In the genomic region with DNA sequence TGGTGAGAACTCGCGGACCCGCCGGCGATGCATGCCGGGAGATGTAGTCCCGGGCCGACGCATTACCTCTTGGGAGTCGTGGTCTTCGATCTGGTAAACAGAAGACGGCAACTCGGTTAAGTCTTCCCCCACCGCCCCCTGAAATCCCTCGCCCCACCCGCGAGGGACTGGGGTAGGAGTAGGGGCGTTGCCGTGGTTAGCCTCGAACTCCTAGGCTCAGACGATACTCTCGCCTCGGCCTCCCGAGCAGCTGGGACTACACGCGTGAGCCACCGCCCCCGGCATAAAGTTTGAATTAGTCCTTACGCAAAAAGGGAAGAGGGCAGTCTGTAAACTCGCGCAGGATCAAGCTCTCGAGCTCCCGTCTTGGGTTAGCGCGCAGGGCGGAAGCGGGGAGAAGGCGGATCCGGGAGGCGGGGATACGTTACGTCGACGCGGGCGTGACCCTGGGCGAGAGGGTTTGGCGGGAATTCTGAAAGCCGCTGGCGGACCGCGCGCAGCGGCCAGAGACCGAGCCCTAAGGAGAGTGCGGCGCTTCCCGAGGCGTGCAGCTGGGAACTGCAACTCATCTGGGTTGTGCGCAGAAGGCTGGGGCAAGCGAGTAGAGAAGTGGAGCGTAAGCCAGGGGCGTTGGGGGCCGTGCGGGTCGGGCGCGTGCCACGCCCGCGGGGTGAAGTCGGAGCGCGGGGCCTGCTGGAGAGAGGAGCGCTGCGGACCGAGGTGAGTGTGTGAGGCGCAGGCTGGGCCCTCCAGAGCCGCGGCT, we compare ENCODE assay signal across 1 cellular context.
TF ChIP-seq lines count a peak whose summit lies in the region.

TSS of gene RAD51 (plus strand) at position 469 of the 763 bp plus-strand sequence. CDS start 3,585 bp downstream, outside the sequence.

TF ChIP-seq in GM23338, 12 proteins besides CTCF, POLR2A, EP300 and RAD21:
- TF ChIP-seq, protein P1, sequence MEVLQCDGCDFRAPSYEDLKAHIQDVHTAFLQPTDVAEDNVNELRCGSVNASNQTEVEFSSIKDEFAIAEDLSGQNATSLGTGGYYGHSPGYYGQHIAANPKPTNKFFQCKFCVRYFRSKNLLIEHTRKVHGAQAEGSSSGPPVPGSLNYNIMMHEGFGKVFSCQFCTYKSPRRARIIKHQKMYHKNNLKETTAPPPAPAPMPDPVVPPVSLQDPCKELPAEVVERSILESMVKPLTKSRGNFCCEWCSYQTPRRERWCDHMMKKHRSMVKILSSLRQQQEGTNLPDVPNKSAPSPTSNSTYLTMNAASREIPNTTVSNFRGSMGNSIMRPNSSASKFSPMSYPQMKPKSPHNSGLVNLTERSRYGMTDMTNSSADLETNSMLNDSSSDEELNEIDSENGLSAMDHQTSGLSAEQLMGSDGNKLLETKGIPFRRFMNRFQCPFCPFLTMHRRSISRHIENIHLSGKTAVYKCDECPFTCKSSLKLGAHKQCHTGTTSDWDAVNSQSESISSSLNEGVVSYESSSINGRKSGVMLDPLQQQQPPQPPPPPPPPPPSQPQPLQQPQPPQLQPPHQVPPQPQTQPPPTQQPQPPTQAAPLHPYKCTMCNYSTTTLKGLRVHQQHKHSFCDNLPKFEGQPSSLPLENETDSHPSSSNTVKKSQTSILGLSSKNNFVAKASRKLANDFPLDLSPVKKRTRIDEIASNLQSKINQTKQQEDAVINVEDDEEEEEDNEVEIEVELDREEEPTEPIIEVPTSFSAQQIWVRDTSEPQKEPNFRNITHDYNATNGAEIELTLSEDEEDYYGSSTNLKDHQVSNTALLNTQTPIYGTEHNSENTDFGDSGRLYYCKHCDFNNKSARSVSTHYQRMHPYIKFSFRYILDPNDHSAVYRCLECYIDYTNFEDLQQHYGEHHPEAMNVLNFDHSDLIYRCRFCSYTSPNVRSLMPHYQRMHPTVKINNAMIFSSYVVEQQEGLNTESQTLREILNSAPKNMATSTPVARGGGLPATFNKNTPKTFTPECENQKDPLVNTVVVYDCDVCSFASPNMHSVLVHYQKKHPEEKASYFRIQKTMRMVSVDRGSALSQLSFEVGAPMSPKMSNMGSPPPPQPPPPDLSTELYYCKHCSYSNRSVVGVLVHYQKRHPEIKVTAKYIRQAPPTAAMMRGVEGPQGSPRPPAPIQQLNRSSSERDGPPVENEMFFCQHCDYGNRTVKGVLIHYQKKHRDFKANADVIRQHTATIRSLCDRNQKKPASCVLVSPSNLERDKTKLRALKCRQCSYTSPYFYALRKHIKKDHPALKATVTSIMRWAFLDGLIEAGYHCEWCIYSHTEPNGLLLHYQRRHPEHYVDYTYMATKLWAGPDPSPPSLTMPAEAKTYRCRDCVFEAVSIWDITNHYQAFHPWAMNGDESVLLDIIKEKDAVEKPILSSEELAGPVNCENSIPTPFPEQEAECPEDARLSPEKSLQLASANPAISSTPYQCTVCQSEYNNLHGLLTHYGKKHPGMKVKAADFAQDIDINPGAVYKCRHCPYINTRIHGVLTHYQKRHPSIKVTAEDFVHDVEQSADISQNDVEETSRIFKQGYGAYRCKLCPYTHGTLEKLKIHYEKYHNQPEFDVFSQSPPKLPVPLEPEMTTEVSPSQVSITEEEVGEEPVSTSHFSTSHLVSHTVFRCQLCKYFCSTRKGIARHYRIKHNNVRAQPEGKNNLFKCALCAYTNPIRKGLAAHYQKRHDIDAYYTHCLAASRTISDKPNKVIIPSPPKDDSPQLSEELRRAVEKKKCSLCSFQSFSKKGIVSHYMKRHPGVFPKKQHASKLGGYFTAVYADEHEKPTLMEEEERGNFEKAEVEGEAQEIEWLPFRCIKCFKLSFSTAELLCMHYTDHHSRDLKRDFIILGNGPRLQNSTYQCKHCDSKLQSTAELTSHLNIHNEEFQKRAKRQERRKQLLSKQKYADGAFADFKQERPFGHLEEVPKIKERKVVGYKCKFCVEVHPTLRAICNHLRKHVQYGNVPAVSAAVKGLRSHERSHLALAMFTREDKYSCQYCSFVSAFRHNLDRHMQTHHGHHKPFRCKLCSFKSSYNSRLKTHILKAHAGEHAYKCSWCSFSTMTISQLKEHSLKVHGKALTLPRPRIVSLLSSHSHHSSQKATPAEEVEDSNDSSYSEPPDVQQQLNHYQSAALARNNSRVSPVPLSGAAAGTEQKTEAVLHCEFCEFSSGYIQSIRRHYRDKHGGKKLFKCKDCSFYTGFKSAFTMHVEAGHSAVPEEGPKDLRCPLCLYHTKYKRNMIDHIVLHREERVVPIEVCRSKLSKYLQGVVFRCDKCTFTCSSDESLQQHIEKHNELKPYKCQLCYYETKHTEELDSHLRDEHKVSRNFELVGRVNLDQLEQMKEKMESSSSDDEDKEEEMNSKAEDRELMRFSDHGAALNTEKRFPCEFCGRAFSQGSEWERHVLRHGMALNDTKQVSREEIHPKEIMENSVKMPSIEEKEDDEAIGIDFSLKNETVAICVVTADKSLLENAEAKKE (CRISPR knock-in tag; IDR thresholded peaks at IDR 0.05), result no peak
- TF ChIP-seq, protein P2, sequence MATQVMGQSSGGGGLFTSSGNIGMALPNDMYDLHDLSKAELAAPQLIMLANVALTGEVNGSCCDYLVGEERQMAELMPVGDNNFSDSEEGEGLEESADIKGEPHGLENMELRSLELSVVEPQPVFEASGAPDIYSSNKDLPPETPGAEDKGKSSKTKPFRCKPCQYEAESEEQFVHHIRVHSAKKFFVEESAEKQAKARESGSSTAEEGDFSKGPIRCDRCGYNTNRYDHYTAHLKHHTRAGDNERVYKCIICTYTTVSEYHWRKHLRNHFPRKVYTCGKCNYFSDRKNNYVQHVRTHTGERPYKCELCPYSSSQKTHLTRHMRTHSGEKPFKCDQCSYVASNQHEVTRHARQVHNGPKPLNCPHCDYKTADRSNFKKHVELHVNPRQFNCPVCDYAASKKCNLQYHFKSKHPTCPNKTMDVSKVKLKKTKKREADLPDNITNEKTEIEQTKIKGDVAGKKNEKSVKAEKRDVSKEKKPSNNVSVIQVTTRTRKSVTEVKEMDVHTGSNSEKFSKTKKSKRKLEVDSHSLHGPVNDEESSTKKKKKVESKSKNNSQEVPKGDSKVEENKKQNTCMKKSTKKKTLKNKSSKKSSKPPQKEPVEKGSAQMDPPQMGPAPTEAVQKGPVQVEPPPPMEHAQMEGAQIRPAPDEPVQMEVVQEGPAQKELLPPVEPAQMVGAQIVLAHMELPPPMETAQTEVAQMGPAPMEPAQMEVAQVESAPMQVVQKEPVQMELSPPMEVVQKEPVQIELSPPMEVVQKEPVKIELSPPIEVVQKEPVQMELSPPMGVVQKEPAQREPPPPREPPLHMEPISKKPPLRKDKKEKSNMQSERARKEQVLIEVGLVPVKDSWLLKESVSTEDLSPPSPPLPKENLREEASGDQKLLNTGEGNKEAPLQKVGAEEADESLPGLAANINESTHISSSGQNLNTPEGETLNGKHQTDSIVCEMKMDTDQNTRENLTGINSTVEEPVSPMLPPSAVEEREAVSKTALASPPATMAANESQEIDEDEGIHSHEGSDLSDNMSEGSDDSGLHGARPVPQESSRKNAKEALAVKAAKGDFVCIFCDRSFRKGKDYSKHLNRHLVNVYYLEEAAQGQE (IDR thresholded peaks at IDR 0.05; ENCODE audit: unreplicated experiment), result peak; percentile 3
- TF ChIP-seq JUNB (IDR thresholded peaks at IDR 0.05; ENCODE audit: unreplicated experiment), result no peak
- TF ChIP-seq, protein P3, sequence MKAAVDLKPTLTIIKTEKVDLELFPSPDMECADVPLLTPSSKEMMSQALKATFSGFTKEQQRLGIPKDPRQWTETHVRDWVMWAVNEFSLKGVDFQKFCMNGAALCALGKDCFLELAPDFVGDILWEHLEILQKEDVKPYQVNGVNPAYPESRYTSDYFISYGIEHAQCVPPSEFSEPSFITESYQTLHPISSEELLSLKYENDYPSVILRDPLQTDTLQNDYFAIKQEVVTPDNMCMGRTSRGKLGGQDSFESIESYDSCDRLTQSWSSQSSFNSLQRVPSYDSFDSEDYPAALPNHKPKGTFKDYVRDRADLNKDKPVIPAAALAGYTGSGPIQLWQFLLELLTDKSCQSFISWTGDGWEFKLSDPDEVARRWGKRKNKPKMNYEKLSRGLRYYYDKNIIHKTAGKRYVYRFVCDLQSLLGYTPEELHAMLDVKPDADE (IDR thresholded peaks at IDR 0.05), result peak; percentile 74
- TF ChIP-seq ZNF114 (CRISPR knock-in tag; IDR thresholded peaks at IDR 0.05), result no peak
- TF ChIP-seq ZNF331 (CRISPR knock-in tag; IDR thresholded peaks at IDR 0.05; ENCODE audit: low read depth), result no peak
- TF ChIP-seq POLR2AphosphoS5 (IDR thresholded peaks at IDR 0.05; ENCODE audit: low read depth), result peak; percentile 93; the same call in 1 of the 2 replicates
- TF ChIP-seq STAT1 (IDR thresholded peaks at IDR 0.05; ENCODE audit: unreplicated experiment), result no peak
- TF ChIP-seq EZH2phosphoT487 (IDR thresholded peaks at IDR 0.05; ENCODE audit: unreplicated experiment), result no peak
- TF ChIP-seq CREB1 (CRISPR knock-in tag; IDR thresholded peaks at IDR 0.05; ENCODE audit: low read depth), result peak; percentile 84
- TF ChIP-seq EZH2 (IDR thresholded peaks at IDR 0.05; ENCODE audit: low read depth, unreplicated experiment), result no peak
- no peak for TF ChIP-seq NANOG (IDR thresholded peaks at IDR 0.05; ENCODE audit: borderline replicate concordance)
